In the genomic region with DNA sequence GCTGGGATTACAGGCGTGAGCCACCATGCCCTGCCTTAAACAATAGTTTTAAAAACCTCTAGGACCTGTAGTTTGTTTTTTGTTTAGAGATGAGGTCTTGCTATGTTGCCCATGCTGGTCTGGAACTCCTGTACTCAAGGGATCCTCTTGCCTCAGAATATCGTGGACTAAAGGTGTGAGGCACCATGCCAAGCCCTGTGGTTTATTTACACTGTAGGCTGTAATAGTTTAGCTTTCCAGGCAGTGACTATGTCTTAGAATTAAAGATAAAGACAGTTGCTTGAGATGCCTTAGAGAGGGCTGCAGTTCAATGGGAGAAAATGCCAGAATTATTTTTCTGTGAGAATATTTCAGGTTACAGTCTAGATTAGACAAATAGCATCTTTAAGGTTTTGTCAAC, we compare ENCODE assay signal across 13 cellular contexts.
DNase-seq lines count a peak whose midpoint lies in the region; ATAC-seq, FAIRE-seq and TF ChIP-seq lines count a peak whose summit lies in the region.
"Had no signal": no experiment of that assay in that cellular context is flagged by ENCODE, and none has a peak within 500 bp of the region (broad histone marks: within the 10 kb centered on the region; RNA-seq: fewer than 3 reads in every experiment).

No MANE protein-coding gene starts in this region.

- H3K9me3 ChIP-seq in BLaER1 treated with 17β-estradiol and CSF1 and Interleukin-3, amounts not matched to agents 10 nM and 100 nM (replicated peaks in 1 of 11) = peaks cover 0 to 4% (median 0%) of the 10 kb centered on the region in 11 experiments; a peak in 2 of 22 replicates
- H3K9me3 ChIP-seq in adipocyte (ENCODE audit: control insufficient read depth, low read length) (no peaks in the 10 kb centered on the region), keratinocyte (ENCODE audit: control insufficient read depth, low read depth, low read length) (no peaks in the 10 kb centered on the region)
- H3K9me3 ChIP-seq: BLaER1, SK-N-SH had no signal

- peak overlapping the region in 3 of 11 experiments; percentile 59 to 71 (median 61); a peak in 3 of 22 replicates for H3K9ac ChIP-seq in BLaER1 treated with 17β-estradiol and CSF1 and Interleukin-3, amounts not matched to agents 10 nM and 100 nM
- no peak overlapping the region for H3K9ac ChIP-seq in adipocyte (ENCODE audit: low read length)
- peak overlapping the region; percentile 20 for H3K9ac ChIP-seq in keratinocyte (ENCODE audit: control insufficient read depth, extremely low read depth, insufficient read depth, low read length)
- H3K9ac ChIP-seq: BLaER1, SK-N-SH had no signal

- peak overlapping the region in 2 of 3 donors; percentile 68 to 73 for H3K27ac Mint-ChIP-seq in IgD-negative memory B cell
- no peak overlapping the region for H3K27ac Mint-ChIP-seq in activated CD4-positive, alpha-beta T cell treated with anti-CD3 and anti-CD28 coated beads, Interleukin-2, amount 10 ng/mL, durations not matched to agents 24 days and 14 days

- no peak overlapping the region for H2AFZ ChIP-seq in keratinocyte (ENCODE audit: control insufficient read depth, low read length)

- H3K4me3 ChIP-seq in BLaER1 treated with 17β-estradiol and CSF1 and Interleukin-3, amounts not matched to agents 10 nM and 100 nM = no peak overlapping the region
- H3K4me3 ChIP-seq in adipocyte (ENCODE audit: low read length) = no peak overlapping the region
- no peak overlapping the region for H3K4me3 ChIP-seq in keratinocyte (ENCODE audit: control insufficient read depth in 2 of 3, extremely low read depth in 1 of 3, insufficient read depth in 2 of 3, low read depth in 1 of 3, low read length in 3 of 3)
- H3K4me3 ChIP-seq: BLaER1 had no signal

- H4K20me1 ChIP-seq in BLaER1 treated with 17β-estradiol and CSF1 and Interleukin-3, amounts not matched to agents 10 nM and 100 nM = no peaks in the 10 kb centered on the region
- H4K20me1 ChIP-seq in keratinocyte (ENCODE audit: control insufficient read depth, extremely low read depth, insufficient read depth, low read length) = no peaks in the 10 kb centered on the region
- H4K20me1 ChIP-seq: BLaER1 had no signal

- intact Hi-C loops in activated CD4-positive, alpha-beta T cell treated with anti-CD3 and anti-CD28 coated beads, Interleukin-2, amount 10 ng/mL, durations not matched to agents 24 days and 14 days (cut with micrococcal nuclease) = loop anchor here (5.0 kb wide), 1 partner anchor 293 kb away; a partner anchor contains a TSS

- peaks cover 0 to 2% (median 1%) of the 10 kb centered on the region in 3 donors for H3K9me3 Mint-ChIP-seq in IgD-negative memory B cell
- H3K9me3 Mint-ChIP-seq in activated CD4-positive, alpha-beta T cell treated with anti-CD3 and anti-CD28 coated beads, Interleukin-2, amount 10 ng/mL, durations not matched to agents 24 days and 14 days = peaks cover 6% of the 10 kb centered on the region

- H3K9me1 ChIP-seq in keratinocyte (ENCODE audit: control insufficient read depth, extremely low read depth, insufficient read depth, low read length) = no peaks in the 10 kb centered on the region

- H3K4me1 ChIP-seq in BLaER1 treated with 17β-estradiol and CSF1 and Interleukin-3, amounts not matched to agents 10 nM and 100 nM = peaks cover 25 to 90% (median 64%) of the 10 kb centered on the region in 10 experiments
- H3K4me1 ChIP-seq in adipocyte (ENCODE audit: control insufficient read depth, insufficient read depth, low read length) = no peaks in the 10 kb centered on the region
- H3K4me1 ChIP-seq in keratinocyte (ENCODE audit: control insufficient read depth, extremely low read depth, insufficient read depth, low read length) = peaks cover 41% of the 10 kb centered on the region

- no peaks in the 10 kb centered on the region for H3K79me2 ChIP-seq in keratinocyte (ENCODE audit: control insufficient read depth, insufficient read depth, low read length)

- DNase-seq in adipocyte (ENCODE audit: low read depth) = peak; percentile 46
- no peak for DNase-seq in keratinocyte (ENCODE audit: low read depth, low spot score)
- no peak for DNase-seq in midbrain (lab: John Stamatoyannopoulos, UW)
- DNase-seq in NCI-H187 (lab: John Stamatoyannopoulos, UW) = no peak
- DNase-seq in activated CD4-positive, alpha-beta T cell treated with anti-CD3 and anti-CD28 coated beads, Interleukin-2, amount 10 ng/mL, durations not matched to agents 24 days and 14 days = no peak
- DNase-seq: anterior cingulate cortex, NCI-H774, SK-N-SH, small intestine had no signal

- H3K36me3 Mint-ChIP-seq in IgD-negative memory B cell = peaks cover 6% of the 10 kb centered on the region
- peaks cover 7% of the 10 kb centered on the region for H3K36me3 Mint-ChIP-seq in activated CD4-positive, alpha-beta T cell treated with anti-CD3 and anti-CD28 coated beads, Interleukin-2, amount 10 ng/mL, durations not matched to agents 24 days and 14 days (ENCODE audit: low read depth)

- H3K27me3 ChIP-seq in BLaER1 treated with 17β-estradiol and CSF1 and Interleukin-3, amounts not matched to agents 10 nM and 100 nM = no peaks in the 10 kb centered on the region
- H3K27me3 ChIP-seq in adipocyte (replicated peaks; ENCODE audit: control insufficient read depth, insufficient read depth, low read length) = no peaks in the 10 kb centered on the region
- no peaks in the 10 kb centered on the region for H3K27me3 ChIP-seq in keratinocyte (ENCODE audit: control insufficient read depth, extremely low read depth, insufficient read depth, low read length)
- H3K27me3 ChIP-seq: BLaER1 had no signal

- dilution Hi-C loops in keratinocyte (cut with MboI; ENCODE audit: extremely low pct_ligation_motif_present, low sequenced_read_pairs) = no loop called here

- H3K4me3 Mint-ChIP-seq in IgD-negative memory B cell = no peak overlapping the region
- H3K4me3 Mint-ChIP-seq in activated CD4-positive, alpha-beta T cell treated with anti-CD3 and anti-CD28 coated beads, Interleukin-2, amount 10 ng/mL, durations not matched to agents 24 days and 14 days = no peak overlapping the region

- FAIRE-seq in keratinocyte (lab: Jason Lieb, UNC) = peak; percentile 55
- FAIRE-seq: small intestine had no signal

- H3K27me3 Mint-ChIP-seq in IgD-negative memory B cell = no peaks in the 10 kb centered on the region
- H3K27me3 Mint-ChIP-seq in activated CD4-positive, alpha-beta T cell treated with anti-CD3 and anti-CD28 coated beads, Interleukin-2, amount 10 ng/mL, durations not matched to agents 24 days and 14 days = no peaks in the 10 kb centered on the region

- H3K36me3 ChIP-seq in BLaER1 treated with 17β-estradiol and CSF1 and Interleukin-3, amounts not matched to agents 10 nM and 100 nM = peaks cover 0 to 4% (median 0%) of the 10 kb centered on the region in 11 experiments; a peak in 1 of 22 replicates
- no peaks in the 10 kb centered on the region for H3K36me3 ChIP-seq in adipocyte (ENCODE audit: control insufficient read depth, insufficient read depth, low read length, severe bottlenecking)
- no peaks in the 10 kb centered on the region for H3K36me3 ChIP-seq in keratinocyte (ENCODE audit: control insufficient read depth in 2 of 2, extremely low read depth in 1 of 2, insufficient read depth in 2 of 2, low read length in 2 of 2)

- H3K27ac ChIP-seq in BLaER1 treated with 17β-estradiol and CSF1 and Interleukin-3, amounts not matched to agents 10 nM and 100 nM = peak overlapping the region in 8 of 11 experiments; percentile 29 to 91 (median 70); a peak in 12 of 22 replicates
- H3K27ac ChIP-seq in keratinocyte (ENCODE audit: control insufficient read depth, insufficient read depth, low read length) = peak overlapping the region; percentile 54
- H3K27ac ChIP-seq: BLaER1 had no signal

- TF ChIP-seq CTCF in keratinocyte (optimal IDR thresholded peaks at IDR 0.05 in 1 of 3, IDR thresholded peaks at IDR 0.05 in 1 of 3, conservative IDR thresholded peaks at IDR 0.05 in 1 of 3; ENCODE audit: extremely low read depth in 1 of 3, insufficient read depth in 2 of 3, low read length in 3 of 3) = no peak

- ATAC-seq in HG03280 (IDR thresholded peaks at IDR 0.05; ENCODE audit: unreplicated experiment) = no peak

- H3K4me1 Mint-ChIP-seq in IgD-negative memory B cell = peaks cover 43 to 46% (median 45%) of the 10 kb centered on the region in 3 donors
- peaks cover 56% of the 10 kb centered on the region for H3K4me1 Mint-ChIP-seq in activated CD4-positive, alpha-beta T cell treated with anti-CD3 and anti-CD28 coated beads, Interleukin-2, amount 10 ng/mL, durations not matched to agents 24 days and 14 days

- peak overlapping the region in 6 of 11 experiments; percentile 29 to 83 (median 75); a peak in 7 of 22 replicates for H3K4me2 ChIP-seq in BLaER1 treated with 17β-estradiol and CSF1 and Interleukin-3, amounts not matched to agents 10 nM and 100 nM
- no peak overlapping the region for H3K4me2 ChIP-seq in keratinocyte (ENCODE audit: control insufficient read depth, extremely low read depth, insufficient read depth, low read depth, low read length)
- H3K4me2 ChIP-seq: BLaER1, SK-N-SH had no signal
